In the genomic region with DNA sequence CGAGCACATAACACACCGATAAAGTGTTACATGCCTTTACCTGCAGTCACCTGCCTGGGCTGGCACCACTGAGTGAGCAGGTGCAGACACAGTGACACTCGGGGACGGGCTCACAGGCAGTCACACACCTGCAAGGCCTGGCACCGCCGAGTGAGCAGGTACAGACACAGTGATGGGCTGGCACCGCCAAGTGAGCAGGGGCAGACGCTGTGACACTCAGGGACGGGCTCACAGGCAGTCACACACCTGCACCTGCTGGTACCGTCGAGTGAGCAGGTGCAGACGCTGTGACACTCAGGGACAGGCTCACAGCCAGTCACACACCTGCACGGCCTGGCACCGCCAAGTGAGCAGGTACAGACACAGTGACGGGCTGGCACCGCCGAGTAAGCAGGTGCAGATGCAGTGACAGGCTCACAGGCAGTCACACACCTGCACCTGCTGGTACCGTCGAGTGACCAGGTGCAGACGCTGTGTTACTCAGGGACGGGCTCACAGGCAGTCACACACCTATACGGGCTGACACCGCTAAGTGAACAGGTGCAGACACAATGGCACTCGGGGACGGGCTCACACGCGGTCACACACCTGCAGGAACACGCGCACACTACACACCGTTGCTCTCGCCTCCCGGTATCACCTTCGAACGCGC, we compare ENCODE assay signal across 9 cellular contexts. TPM values are rescaled to one million over a fixed set of nuclear protein-coding genes. Genes with fewer than 3 reads are reported as not detected.
A peak's percentile ranks its signal among the peaks of the same experiment; 100 is the strongest.
DNase-seq lines count a peak whose midpoint lies in the region; ATAC-seq and TF ChIP-seq lines count a peak whose summit lies in the region.
"Had no signal": no experiment of that assay in that cellular context is flagged by ENCODE, and none has a peak within 500 bp of the region (broad histone marks: within the 10 kb centered on the region; RNA-seq: fewer than 3 reads in every experiment).

No MANE protein-coding gene starts in this region.

- intact Hi-C loops in ascending aorta (cut with DNase I) (loop anchor here (2.0 kb wide), 2 partner anchors 76 to 170 kb away; a partner anchor contains a TSS), right lobe of liver (cut with DNase I) (no loop called here), testis (cut with DNase I; ENCODE audit: low total_unique reads) (no loop called here)

- DNase-seq in NCI-H1092 treated with DMSO at 0.1 percent for 48 hours (lab: John Stamatoyannopoulos, UW) (peak; percentile 13), NCI-H1092 (lab: John Stamatoyannopoulos, UW) (no peak), ascending aorta (ENCODE audit: low spot score in 2 of 2) (peak in 1 of 2 donors; percentile 60), right lobe of liver (no peak), testis (no peak), AML-193 (lab: John Stamatoyannopoulos, UW) (no peak), inferior parietal cortex (ENCODE audit: extremely low spot score) (no peak)

- TF ChIP-seq POLR2A in right lobe of liver (IDR thresholded peaks at IDR 0.05) (no peak), testis (IDR thresholded peaks at IDR 0.05) (no peak)

- no peak overlapping the region for H3K27ac ChIP-seq in ascending aorta
- no peak overlapping the region for H3K27ac ChIP-seq in right lobe of liver
- no peak overlapping the region for H3K27ac ChIP-seq in testis

- H3K4me1 ChIP-seq in ascending aorta (peaks cover 0 to 7% of the 10 kb centered on the region in 2 donors), right lobe of liver (no peaks in the 10 kb centered on the region), testis (peaks cover 6% of the 10 kb centered on the region)

- H3K9me3 ChIP-seq in ascending aorta (no peaks in the 10 kb centered on the region), right lobe of liver (no peaks in the 10 kb centered on the region), testis (no peaks in the 10 kb centered on the region)

- peak in 3 of 4 donors; percentile 11 to 16 (median 12) for ATAC-seq in right lobe of liver
- no peak for ATAC-seq in GM21367 (IDR thresholded peaks at IDR 0.05; ENCODE audit: unreplicated experiment)
- ATAC-seq: Panc1 had no signal

- WGBS in right lobe of liver (ENCODE audit: insufficient coverage, low coverage, low lambda C conversion rate, missing lambda C conversion rate), result 29% methylated on average over 18 of the region's 35 CpGs
- 21% methylated on average over 31 of the region's 35 CpGs; no CpG with 5 or more reads in 1 of the 2 donors for WGBS in testis, 2 donors

- H3K4me3 ChIP-seq in ascending aorta, result peak overlapping the region; percentile 57 to 79
- peak overlapping the region; percentile 34 to 59 (median 41) for H3K4me3 ChIP-seq in right lobe of liver
- H3K4me3 ChIP-seq in testis, result peak overlapping the region; percentile 62 to 68

- H3K36me3 ChIP-seq in ascending aorta, result no peaks in the 10 kb centered on the region
- H3K36me3 ChIP-seq in right lobe of liver, result no peaks in the 10 kb centered on the region
- no peaks in the 10 kb centered on the region for H3K36me3 ChIP-seq in testis (ENCODE audit: low read depth, missing control alignments)

- H3K27me3 ChIP-seq in ascending aorta (no peaks in the 10 kb centered on the region), right lobe of liver (no peaks in the 10 kb centered on the region), testis (no peaks in the 10 kb centered on the region)

- no peak for TF ChIP-seq CTCF in ascending aorta (IDR thresholded peaks at IDR 0.05)
- no peak for TF ChIP-seq CTCF in right lobe of liver (IDR thresholded peaks at IDR 0.05)
- no peak for TF ChIP-seq CTCF in testis (IDR thresholded peaks at IDR 0.05)

RNA-seq across cellular contexts. Expression of a gene that starts 0.5 kb away (rescaled TPM):
- 4.0 TPM for total RNA-seq in ascending aorta
- total RNA-seq in right lobe of liver, result 1 to 10 TPM in 1 of 6 experiments, under 1 TPM in 5; 0.15 to 1.3 (median 0.53) TPM
- 1 to 10 TPM; 2.9 to 4.9 TPM for total RNA-seq in testis
- 1.1 TPM for polyA plus RNA-seq in testis (ENCODE audit: insufficient read depth, low read depth, low replicate concordance)

RNA-seq across cellular contexts. Expression of a gene that starts 28.1 kb away (rescaled TPM):
- total RNA-seq in ascending aorta (not detected), right lobe of liver (not detected), testis (under 1 TPM; 0.25 to 0.79 TPM)
- 1.3 TPM for polyA plus RNA-seq in testis (ENCODE audit: insufficient read depth, low read depth, low replicate concordance)
